Comparison of ENCODE assay signal across 20 cellular contexts in the genomic region with DNA sequence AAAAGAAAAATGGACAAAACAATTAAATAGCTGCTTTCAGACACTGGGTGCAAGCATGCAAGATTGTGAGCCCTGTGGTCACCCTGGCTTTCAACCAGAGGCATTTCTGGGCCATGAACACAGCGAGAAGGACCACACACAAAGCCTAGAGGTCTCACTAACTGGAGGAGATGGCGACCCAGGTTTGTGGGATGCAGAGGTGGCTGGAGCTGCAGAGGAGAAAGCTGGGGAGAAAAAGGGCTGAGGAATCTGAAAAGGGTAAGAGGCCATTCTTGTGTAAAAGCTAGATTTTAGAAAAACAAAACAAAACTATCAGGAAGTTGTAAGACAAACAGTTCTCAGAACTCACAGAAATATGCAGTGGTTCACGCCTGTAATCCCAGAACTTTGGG. TPM values are rescaled to one million over a fixed set of nuclear protein-coding genes. Genes with fewer than 3 reads are reported as not detected.
DNase-seq lines count a peak whose midpoint lies in the region; ATAC-seq and TF ChIP-seq lines count a peak whose summit lies in the region.
"Had no signal": no experiment of that assay in that cellular context is flagged by ENCODE, and none has a peak within 500 bp of the region (broad histone marks: within the 10 kb centered on the region; RNA-seq: fewer than 3 reads in every experiment).

No MANE protein-coding gene starts in this region.

- H3K9me3 ChIP-seq in osteoblast (ENCODE audit: low read depth, low read length): no peaks in the 10 kb centered on the region
- H3K9me3 ChIP-seq in thyroid gland: no peaks in the 10 kb centered on the region
- H3K9me3 ChIP-seq: heart left ventricle, MG63, psoas muscle, spleen, suprapubic skin had no signal

- H2AFZ ChIP-seq in osteoblast (ENCODE audit: low read length): no peak overlapping the region

- H3K27ac ChIP-seq in osteoblast (ENCODE audit: low read depth, low read length) (peak overlapping the region; percentile 62), thyroid gland (no peak overlapping the region)
- H3K27ac ChIP-seq: heart left ventricle, psoas muscle, spleen, suprapubic skin had no signal

- TF ChIP-seq CTCF in fibroblast of pulmonary artery (IDR thresholded peaks at IDR 0.05; ENCODE audit: low read length, missing control alignments) (no peak), osteoblast (IDR thresholded peaks at IDR 0.05; ENCODE audit: extremely low read depth, low read depth, low read length) (no peak), thyroid gland (IDR thresholded peaks at IDR 0.05) (no peak)

- no peak overlapping the region for H3K4me3 ChIP-seq in fibroblast of pulmonary artery (replicated peaks; ENCODE audit: low read depth, low read length)
- no peak overlapping the region for H3K4me3 ChIP-seq in osteoblast (ENCODE audit: insufficient read depth, low read length)
- no peak overlapping the region for H3K4me3 ChIP-seq in thyroid gland (replicated peaks in 1 of 3)
- H3K4me3 ChIP-seq: heart left ventricle, MG63, psoas muscle, spleen, suprapubic skin had no signal

- H3K27me3 ChIP-seq in osteoblast (ENCODE audit: insufficient read depth, low read length): no peaks in the 10 kb centered on the region
- H3K27me3 ChIP-seq in thyroid gland: no peaks in the 10 kb centered on the region
- H3K27me3 ChIP-seq: heart left ventricle, MG63, spleen, suprapubic skin had no signal

- ATAC-seq in HG03457 (IDR thresholded peaks at IDR 0.05; ENCODE audit: unreplicated experiment): no peak
- ATAC-seq: heart left ventricle, psoas muscle had no signal

- 90 to 93% methylated on average over 3 of the region's 3 CpGs for WGBS in thyroid gland, 2 donors

- H3K36me3 ChIP-seq in osteoblast (ENCODE audit: insufficient read depth, low read length) (no peaks in the 10 kb centered on the region), thyroid gland (no peaks in the 10 kb centered on the region)
- H3K36me3 ChIP-seq: heart left ventricle, MG63, spleen, suprapubic skin had no signal

- H3K4me2 ChIP-seq in osteoblast (ENCODE audit: insufficient read depth, low read length): peak overlapping the region; percentile 6

- TF ChIP-seq POLR2A in thyroid gland (IDR thresholded peaks at IDR 0.05): no peak

- H4K20me1 ChIP-seq in osteoblast (ENCODE audit: insufficient read depth, low read length): no peaks in the 10 kb centered on the region

- DNase-seq in H4 (ENCODE audit: low spot score) (peak; percentile 39), amniotic epithelial cell (ENCODE audit: low read depth) (peak; percentile 67), fibroblast of pulmonary artery (ENCODE audit: low read depth) (peak; percentile 25), osteoblast (ENCODE audit: insufficient read length, low spot score, missing footprints) (no peak), NCI-H774 (lab: John Stamatoyannopoulos, UW) (no peak), NCI-H2227 treated with DMSO at 0.1 percent for 48 hours (lab: John Stamatoyannopoulos, UW) (no peak), thyroid gland (no peak)
- DNase-seq: activated CD4-positive, alpha-beta T cell treated with anti-CD3 and anti-CD28 coated beads, Interleukin-2, amount 50 U/mL, for 4 hours; activated naive CD4-positive, alpha-beta T cell treated with anti-CD3 and anti-CD28 coated beads, Interleukin-2, amount 50 U/mL, for 16 hours; activated T-cell treated with anti-CD3 and anti-CD28 coated beads, Interleukin-2, amount 50 U/mL, for 24 hours; heart left ventricle; MG63; NCI-H1694 treated with DMSO at 0.1 percent for 48 hours; NCI-H446; nephron progenitor cell; NK-92 treated with Interleukin-12 subunit alpha and Interleukin-12 subunit beta, amount 100 ng/mL, for 24 hours; psoas muscle; spleen had no signal

- intact Hi-C loops in thyroid gland (cut with DNase I): no loop called here

- H3K79me2 ChIP-seq in osteoblast (ENCODE audit: insufficient read depth, low read length): no peaks in the 10 kb centered on the region

- H3K4me1 ChIP-seq in osteoblast (ENCODE audit: insufficient read depth, low read length) (peaks cover 20% of the 10 kb centered on the region), thyroid gland (peaks cover 0 to 9% of the 10 kb centered on the region in 2 donors)
- H3K4me1 ChIP-seq: heart left ventricle, psoas muscle, spleen, suprapubic skin had no signal

RNA-seq across cellular contexts. Expression of gene PTPRN2, which starts 30.1 kb away (rescaled TPM):
- total RNA-seq in H4 (2014; rRNA removed; shearing (Covaris generic)): 0.97 TPM in 2 replicates
- total RNA-seq in osteoblast (0.36 and 0.88 TPM in 2 replicates), thyroid gland (1 to 10 TPM; 4.2 to 9.9 (median 7.7) TPM)

Comparison
In these comparisons a context has a peak if more than half of its experiments do, and no peak if none do; other contexts are left out.
1. DNase-seq: peak in H4 (single experiment), amniotic epithelial cell (single experiment) and fibroblast of pulmonary artery (single experiment); none in osteoblast (single experiment), NCI-H774 (single experiment), NCI-H2227 treated with DMSO at 0.1 percent for 48 hours (single experiment) and thyroid gland (0 of 2).